Comparison of ENCODE assay signal across 25 cellular contexts in the genomic region with DNA sequence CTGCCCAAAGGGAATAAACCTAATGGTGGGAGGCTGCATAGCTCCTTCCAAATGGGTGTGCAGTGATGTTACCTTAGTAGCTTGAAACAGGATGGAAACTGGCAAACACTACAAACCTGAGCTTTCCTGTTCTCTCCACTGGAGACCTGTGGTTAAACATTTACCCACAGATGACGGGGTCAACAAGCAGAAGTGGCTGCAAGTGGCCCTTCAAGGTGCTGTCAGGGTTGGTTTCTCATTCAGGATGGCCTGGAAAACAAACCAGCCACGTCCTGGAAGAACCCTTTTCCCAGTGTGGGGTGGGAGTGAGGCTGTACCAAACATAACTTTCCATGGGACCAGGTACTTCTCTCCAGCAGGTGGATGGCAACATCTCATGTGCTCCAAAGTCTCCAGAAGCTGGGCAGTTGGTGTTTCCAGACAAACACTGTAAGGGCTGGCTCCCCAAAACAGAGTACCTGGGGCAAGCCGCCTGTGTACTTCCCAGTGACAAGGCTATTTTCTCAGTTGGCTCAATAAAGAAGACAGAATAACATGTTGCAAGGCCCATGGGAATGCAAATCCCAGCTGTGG.
"Had no signal": no experiment of that assay in that cellular context is flagged by ENCODE, and none has a peak within 500 bp of the region (broad histone marks: within the 10 kb centered on the region; RNA-seq: fewer than 3 reads in every experiment).

No MANE protein-coding gene starts in this region.

- H3K4me3 Mint-ChIP-seq: activated CD4-positive, alpha-beta memory T cell treated with anti-CD3 and anti-CD28 coated beads for 36 hours; activated CD4-positive, alpha-beta T cell treated with anti-CD3 and anti-CD28 coated beads for 36 hours; activated CD8-positive, alpha-beta memory T cell treated with anti-CD3 and anti-CD28 coated beads, Interleukin-2, amount 10 ng/mL, durations not matched to agents 7 days and 5 days; activated naive CD4-positive, alpha-beta T cell treated with anti-CD3 and anti-CD28 coated beads for 36 hours; activated naive CD8-positive, alpha-beta T cell treated with anti-CD3 and anti-CD28 coated beads, Interleukin-2, amount 50 U/mL, for 24 hours; immature natural killer cell; natural killer cell; T-helper 17 cell had no signal

- H3K27me3 Mint-ChIP-seq: activated CD4-positive, alpha-beta memory T cell treated with anti-CD3 and anti-CD28 coated beads for 36 hours had no signal

- H3K27me3 ChIP-seq: neutrophil, right atrium auricular region, transverse colon had no signal

- H3K4me1 Mint-ChIP-seq: activated CD4-positive, alpha-beta T cell treated with anti-CD3 and anti-CD28 coated beads for 36 hours; activated CD8-positive, alpha-beta memory T cell treated with anti-CD3 and anti-CD28 coated beads, Interleukin-2, amount 10 ng/mL, durations not matched to agents 7 days and 5 days; activated naive CD8-positive, alpha-beta T cell treated with anti-CD3 and anti-CD28 coated beads, Interleukin-2, amount 50 U/mL, for 24 hours; immature natural killer cell; natural killer cell had no signal

- H3K27ac ChIP-seq: neutrophil, right atrium auricular region, transverse colon, WERI-Rb-1 had no signal

- H3K9me3 Mint-ChIP-seq: activated CD4-positive, alpha-beta memory T cell treated with anti-CD3 and anti-CD28 coated beads for 36 hours; activated naive CD4-positive, alpha-beta T cell treated with anti-CD3 and anti-CD28 coated beads for 36 hours; activated naive CD8-positive, alpha-beta T cell treated with anti-CD3 and anti-CD28 coated beads, Interleukin-2, amount 50 U/mL, for 24 hours; activated T-helper 2 cell treated with anti-CD3 and anti-CD28 coated beads, Interferon-gamma antibody, Interleukin-2, Interleukin-4, amounts not matched to agents 10 μg/mL and 5 μg/mL and 100 μg/mL, durations not matched to agents 14 hours and 24 hours and 36 hours; natural killer cell had no signal

- ATAC-seq: activated CD4-positive, alpha-beta T cell treated with anti-CD3 and anti-CD28 coated beads for 36 hours; activated CD8-positive, alpha-beta memory T cell treated with anti-CD3 and anti-CD28 coated beads, Interleukin-2, amount 10 ng/mL, durations not matched to agents 7 days and 5 days; activated naive CD8-positive, alpha-beta T cell treated with anti-CD3 and anti-CD28 coated beads, Interleukin-2, amount 50 U/mL, for 24 hours; left colon; natural killer cell; T-helper 17 cell had no signal

- H3K9me3 ChIP-seq: neutrophil, right atrium auricular region, transverse colon had no signal

- FAIRE-seq: small intestine had no signal

- H3K27ac Mint-ChIP-seq: activated CD4-positive, alpha-beta memory T cell treated with anti-CD3 and anti-CD28 coated beads for 36 hours; activated CD4-positive, alpha-beta T cell treated with anti-CD3 and anti-CD28 coated beads for 36 hours; activated CD8-positive, alpha-beta memory T cell treated with anti-CD3 and anti-CD28 coated beads, Interleukin-2, amount 10 ng/mL, durations not matched to agents 7 days and 5 days; activated naive CD4-positive, alpha-beta T cell treated with anti-CD3 and anti-CD28 coated beads for 36 hours; activated naive CD8-positive, alpha-beta T cell treated with anti-CD3 and anti-CD28 coated beads, Interleukin-2, amount 50 U/mL, for 24 hours; activated T-helper 2 cell treated with anti-CD3 and anti-CD28 coated beads, Interferon-gamma antibody, Interleukin-2, Interleukin-4, amounts not matched to agents 10 μg/mL and 5 μg/mL and 100 μg/mL, durations not matched to agents 14 hours and 24 hours and 36 hours; immature natural killer cell; natural killer cell; T-helper 17 cell had no signal

- H3K36me3 Mint-ChIP-seq: activated CD4-positive, alpha-beta memory T cell treated with anti-CD3 and anti-CD28 coated beads for 36 hours; activated CD8-positive, alpha-beta memory T cell treated with anti-CD3 and anti-CD28 coated beads, Interleukin-2, amount 10 ng/mL, durations not matched to agents 7 days and 5 days; immature natural killer cell; natural killer cell had no signal

- DNase-seq: activated CD4-positive, alpha-beta memory T cell treated with anti-CD3 and anti-CD28 coated beads for 36 hours; activated CD4-positive, alpha-beta T cell treated with anti-CD3 and anti-CD28 coated beads for 36 hours; activated CD8-positive, alpha-beta memory T cell treated with anti-CD3 and anti-CD28 coated beads, Interleukin-2, amount 10 ng/mL, durations not matched to agents 7 days and 5 days; activated naive CD4-positive, alpha-beta T cell treated with anti-CD3 and anti-CD28 coated beads for 36 hours; activated naive CD8-positive, alpha-beta T cell treated with anti-CD3 and anti-CD28 coated beads, Interleukin-2, amount 50 U/mL, for 24 hours; activated T-cell treated with anti-CD3 and anti-CD28 coated beads, Interleukin-2, amount 50 U/mL, for 1 hour; aorta; cerebellar nuclear complex; effector CD8-positive, alpha-beta T cell; foreskin fibroblast; immature natural killer cell; left colon; mesenchymal stem cell; natural killer cell; posterior cingulate gyrus; small intestine; stimulated activated CD4-positive, alpha-beta T cell treated with anti-CD3 and anti-CD28 coated beads, Interleukin-4, amount 100 ng/mL, for 24 hours; stimulated activated naive CD4-positive, alpha-beta T cell treated with Interleukin-2 at 50 U/mL for 16 hours; substantia nigra; T-helper 17 cell; transverse colon; WERI-Rb-1 had no signal

- H3K4me1 ChIP-seq: right atrium auricular region, transverse colon had no signal

- H3K36me3 ChIP-seq: neutrophil, right atrium auricular region, transverse colon, WERI-Rb-1 had no signal

- H3K4me3 ChIP-seq: right atrium auricular region, transverse colon had no signal
